8 cellular contexts compared by ENCODE assay signal in the genomic region with DNA sequence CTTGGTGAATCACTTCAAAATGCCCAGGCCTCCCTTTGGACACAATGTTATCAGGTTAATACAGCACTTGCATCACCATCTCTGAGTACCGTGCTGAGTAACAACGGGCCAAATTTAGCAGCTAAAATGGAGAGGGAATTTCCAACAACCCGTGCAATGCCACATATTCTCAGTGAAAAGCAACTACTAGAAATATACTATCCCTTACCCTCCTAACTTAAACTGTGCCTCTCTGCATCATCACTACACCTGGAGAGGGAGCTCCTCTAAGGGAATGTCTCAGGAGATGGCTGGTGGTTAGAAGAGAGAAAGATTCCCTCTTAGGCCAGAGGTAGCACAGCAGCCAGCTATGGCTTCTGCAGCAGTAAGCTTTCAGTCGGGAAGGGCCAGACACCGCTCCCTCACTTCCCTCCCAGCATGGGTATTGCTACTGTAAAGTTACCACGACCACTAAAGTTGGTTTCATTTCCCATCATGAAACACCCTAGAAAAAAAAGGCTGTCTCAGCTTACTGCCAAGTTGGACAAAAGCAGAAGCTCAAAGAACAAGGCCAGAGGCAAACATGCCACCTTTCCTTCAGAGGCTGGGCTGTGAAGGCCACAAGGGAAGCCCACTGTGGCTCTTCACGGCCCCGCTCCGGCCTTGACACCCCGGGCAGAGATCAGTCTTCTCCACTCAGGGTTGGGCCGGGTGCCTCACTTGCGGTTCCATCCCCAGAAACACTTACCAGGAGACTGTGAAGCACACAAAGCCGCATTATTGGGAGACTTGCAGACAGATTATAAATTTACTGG. TPM values are rescaled to one million over a fixed set of nuclear protein-coding genes. Genes with fewer than 3 reads are reported as not detected.
DNase-seq lines count a peak whose midpoint lies in the region; ATAC-seq and TF ChIP-seq lines count a peak whose summit lies in the region.

No MANE protein-coding gene starts in this region.

- H3K4me3 ChIP-seq in duodenal mucosa (ENCODE audit: low read depth in 1 of 2, low read length in 2 of 2) = peak overlapping the region; percentile 52 to 81
- H3K4me3 ChIP-seq in mucosa of stomach (ENCODE audit: low read length) = no peak overlapping the region
- H3K4me3 ChIP-seq in thymus (ENCODE audit: low read length) = peak overlapping the region; percentile 96

- H3K36me3 Mint-ChIP-seq in WTC11 = no peaks in the 10 kb centered on the region

- H3K4me1 Mint-ChIP-seq in WTC11 = peaks cover 85% of the 10 kb centered on the region

- no peak overlapping the region for H3K4me3 Mint-ChIP-seq in WTC11

- DNase-seq in AML-193 (lab: John Stamatoyannopoulos, UW) (peak; percentile 49 to 60), WTC11 (ENCODE audit: low spot score) (no peak), NCI-H510A treated with DMSO at 0.1 percent for 48 hours (lab: John Stamatoyannopoulos, UW) (no peak)

- H3K27me3 ChIP-seq in duodenal mucosa (ENCODE audit: control insufficient read depth in 1 of 2, insufficient read depth in 2 of 2, low read length in 2 of 2) = no peaks in the 10 kb centered on the region
- H3K27me3 ChIP-seq in mucosa of stomach (ENCODE audit: control insufficient read depth, insufficient read depth, low read length) = no peaks in the 10 kb centered on the region
- H3K27me3 ChIP-seq in thymus (ENCODE audit: control insufficient read depth, insufficient read depth) = no peaks in the 10 kb centered on the region

- no peak for TF ChIP-seq CTCF in WTC11 (IDR thresholded peaks at IDR 0.05)

- H3K27me3 Mint-ChIP-seq in WTC11 (ENCODE audit: low read depth) = no peaks in the 10 kb centered on the region

- peak; percentile 36 for ATAC-seq in GM19372 (IDR thresholded peaks at IDR 0.05; ENCODE audit: low read depth, unreplicated experiment)
- peak; percentile 38 for ATAC-seq in HG03439 (IDR thresholded peaks at IDR 0.05; ENCODE audit: unreplicated experiment)
- peak; percentile 3 for ATAC-seq in WTC11

- POLR2A ChIA-PET in WTC11 (lab: Charles Lee) = interaction anchor here (0.7 kb wide), 1 partner anchor 283 kb away, joined by 6 read pairs; no protein-coding TSS in a partner anchor

- WGBS in thymus = 38% methylated on average over 13 of the region's 13 CpGs

- H3K4me1 ChIP-seq in duodenal mucosa (ENCODE audit: control insufficient read depth in 1 of 2, insufficient read depth in 2 of 2, low read length in 2 of 2) (peaks cover 54 to 62% of the 10 kb centered on the region in 2 donors), mucosa of stomach (ENCODE audit: control insufficient read depth, insufficient read depth, low read length) (peaks cover 38% of the 10 kb centered on the region), thymus (ENCODE audit: control insufficient read depth, insufficient read depth, low read length) (peaks cover 33% of the 10 kb centered on the region)

- H3K27ac ChIP-seq in duodenal mucosa (ENCODE audit: low read depth, low read length) (peak overlapping the region; percentile 58), thymus (ENCODE audit: low read depth) (peak overlapping the region; percentile 6)

- CTCF ChIA-PET in WTC11 (lab: Charles Lee) = interaction anchor here (0.5 to 1.1 kb wide), 8 partner anchors 9 to 399 kb away, joined by 3 to 6 read pairs (median 4); no protein-coding TSS in a partner anchor

- no peak overlapping the region; the same call in 1 of the 2 replicates for H3K27ac Mint-ChIP-seq in WTC11

- H3K36me3 ChIP-seq in duodenal mucosa (ENCODE audit: control insufficient read depth in 1 of 2, insufficient read depth in 2 of 2, low read length in 2 of 2) (no peaks in the 10 kb centered on the region), mucosa of stomach (ENCODE audit: control insufficient read depth, insufficient read depth, low read length) (no peaks in the 10 kb centered on the region), thymus (ENCODE audit: control insufficient read depth, insufficient read depth) (no peaks in the 10 kb centered on the region)

- H3K9me3 ChIP-seq in duodenal mucosa (ENCODE audit: control insufficient read depth in 1 of 2, low read length in 2 of 2) (no peaks in the 10 kb centered on the region), mucosa of stomach (ENCODE audit: control insufficient read depth, low read length) (no peaks in the 10 kb centered on the region), thymus (ENCODE audit: control insufficient read depth) (no peaks in the 10 kb centered on the region)

- no peaks in the 10 kb centered on the region for H3K9me3 Mint-ChIP-seq in WTC11

- H3K9ac ChIP-seq in duodenal mucosa (ENCODE audit: low read depth in 1 of 2, low read length in 2 of 2) (peak overlapping the region; percentile 44), mucosa of stomach (ENCODE audit: low read length) (peak overlapping the region; percentile 81)

TF ChIP-seq in WTC11, 78 proteins besides CTCF, POLR2A, EP300 and RAD21 (continues in another document):
- no peak for TF ChIP-seq NR1H2 (CRISPR knock-in tag; IDR thresholded peaks at IDR 0.05)
- no peak for TF ChIP-seq ZNF138 (CRISPR knock-in tag; conservative IDR thresholded peaks at IDR 0.05)
- no peak for TF ChIP-seq CREM (CRISPR knock-in tag; IDR thresholded peaks at IDR 0.05)
- TF ChIP-seq, protein P1, sequence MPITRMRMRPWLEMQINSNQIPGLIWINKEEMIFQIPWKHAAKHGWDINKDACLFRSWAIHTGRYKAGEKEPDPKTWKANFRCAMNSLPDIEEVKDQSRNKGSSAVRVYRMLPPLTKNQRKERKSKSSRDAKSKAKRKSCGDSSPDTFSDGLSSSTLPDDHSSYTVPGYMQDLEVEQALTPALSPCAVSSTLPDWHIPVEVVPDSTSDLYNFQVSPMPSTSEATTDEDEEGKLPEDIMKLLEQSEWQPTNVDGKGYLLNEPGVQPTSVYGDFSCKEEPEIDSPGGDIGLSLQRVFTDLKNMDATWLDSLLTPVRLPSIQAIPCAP (CRISPR knock-in tag; IDR thresholded peaks at IDR 0.05) = no peak
- no peak for TF ChIP-seq ZNF232 (CRISPR knock-in tag; IDR thresholded peaks at IDR 0.05)
- TF ChIP-seq, protein P2, sequence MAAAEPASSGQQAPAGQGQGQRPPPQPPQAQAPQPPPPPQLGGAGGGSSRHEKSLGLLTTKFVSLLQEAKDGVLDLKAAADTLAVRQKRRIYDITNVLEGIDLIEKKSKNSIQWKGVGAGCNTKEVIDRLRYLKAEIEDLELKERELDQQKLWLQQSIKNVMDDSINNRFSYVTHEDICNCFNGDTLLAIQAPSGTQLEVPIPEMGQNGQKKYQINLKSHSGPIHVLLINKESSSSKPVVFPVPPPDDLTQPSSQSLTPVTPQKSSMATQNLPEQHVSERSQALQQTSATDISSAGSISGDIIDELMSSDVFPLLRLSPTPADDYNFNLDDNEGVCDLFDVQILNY (CRISPR knock-in tag; IDR thresholded peaks at IDR 0.05) = no peak
- TF ChIP-seq, protein P3, sequence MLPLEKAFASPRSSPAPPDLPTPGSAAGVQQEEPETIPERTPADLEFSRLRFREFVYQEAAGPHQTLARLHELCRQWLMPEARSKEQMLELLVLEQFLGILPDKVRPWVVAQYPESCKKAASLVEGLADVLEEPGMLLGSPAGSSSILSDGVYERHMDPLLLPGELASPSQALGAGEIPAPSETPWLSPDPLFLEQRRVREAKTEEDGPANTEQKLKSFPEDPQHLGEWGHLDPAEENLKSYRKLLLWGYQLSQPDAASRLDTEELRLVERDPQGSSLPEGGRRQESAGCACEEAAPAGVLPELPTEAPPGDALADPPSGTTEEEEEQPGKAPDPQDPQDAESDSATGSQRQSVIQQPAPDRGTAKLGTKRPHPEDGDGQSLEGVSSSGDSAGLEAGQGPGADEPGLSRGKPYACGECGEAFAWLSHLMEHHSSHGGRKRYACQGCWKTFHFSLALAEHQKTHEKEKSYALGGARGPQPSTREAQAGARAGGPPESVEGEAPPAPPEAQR (CRISPR knock-in tag; IDR thresholded peaks at IDR 0.05) = no peak
- TF ChIP-seq, protein P4, sequence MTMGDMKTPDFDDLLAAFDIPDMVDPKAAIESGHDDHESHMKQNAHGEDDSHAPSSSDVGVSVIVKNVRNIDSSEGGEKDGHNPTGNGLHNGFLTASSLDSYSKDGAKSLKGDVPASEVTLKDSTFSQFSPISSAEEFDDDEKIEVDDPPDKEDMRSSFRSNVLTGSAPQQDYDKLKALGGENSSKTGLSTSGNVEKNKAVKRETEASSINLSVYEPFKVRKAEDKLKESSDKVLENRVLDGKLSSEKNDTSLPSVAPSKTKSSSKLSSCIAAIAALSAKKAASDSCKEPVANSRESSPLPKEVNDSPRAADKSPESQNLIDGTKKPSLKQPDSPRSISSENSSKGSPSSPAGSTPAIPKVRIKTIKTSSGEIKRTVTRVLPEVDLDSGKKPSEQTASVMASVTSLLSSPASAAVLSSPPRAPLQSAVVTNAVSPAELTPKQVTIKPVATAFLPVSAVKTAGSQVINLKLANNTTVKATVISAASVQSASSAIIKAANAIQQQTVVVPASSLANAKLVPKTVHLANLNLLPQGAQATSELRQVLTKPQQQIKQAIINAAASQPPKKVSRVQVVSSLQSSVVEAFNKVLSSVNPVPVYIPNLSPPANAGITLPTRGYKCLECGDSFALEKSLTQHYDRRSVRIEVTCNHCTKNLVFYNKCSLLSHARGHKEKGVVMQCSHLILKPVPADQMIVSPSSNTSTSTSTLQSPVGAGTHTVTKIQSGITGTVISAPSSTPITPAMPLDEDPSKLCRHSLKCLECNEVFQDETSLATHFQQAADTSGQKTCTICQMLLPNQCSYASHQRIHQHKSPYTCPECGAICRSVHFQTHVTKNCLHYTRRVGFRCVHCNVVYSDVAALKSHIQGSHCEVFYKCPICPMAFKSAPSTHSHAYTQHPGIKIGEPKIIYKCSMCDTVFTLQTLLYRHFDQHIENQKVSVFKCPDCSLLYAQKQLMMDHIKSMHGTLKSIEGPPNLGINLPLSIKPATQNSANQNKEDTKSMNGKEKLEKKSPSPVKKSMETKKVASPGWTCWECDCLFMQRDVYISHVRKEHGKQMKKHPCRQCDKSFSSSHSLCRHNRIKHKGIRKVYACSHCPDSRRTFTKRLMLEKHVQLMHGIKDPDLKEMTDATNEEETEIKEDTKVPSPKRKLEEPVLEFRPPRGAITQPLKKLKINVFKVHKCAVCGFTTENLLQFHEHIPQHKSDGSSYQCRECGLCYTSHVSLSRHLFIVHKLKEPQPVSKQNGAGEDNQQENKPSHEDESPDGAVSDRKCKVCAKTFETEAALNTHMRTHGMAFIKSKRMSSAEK (CRISPR knock-in tag; IDR thresholded peaks at IDR 0.05; ENCODE audit: borderline replicate concordance) = no peak
- TF ChIP-seq FOXK1 (CRISPR knock-in tag; IDR thresholded peaks at IDR 0.05) = no peak
- TF ChIP-seq MXD4 (CRISPR knock-in tag; IDR thresholded peaks at IDR 0.05; ENCODE audit: borderline replicate concordance) = no peak
- TF ChIP-seq EMX1 (CRISPR knock-in tag; IDR thresholded peaks at IDR 0.05) = no peak
- TF ChIP-seq ZNF416 (CRISPR knock-in tag; IDR thresholded peaks at IDR 0.05) = no peak
- no peak for TF ChIP-seq OVOL2 (CRISPR knock-in tag; IDR thresholded peaks at IDR 0.05; ENCODE audit: borderline replicate concordance)

RNA-seq across cellular contexts. Expression of a gene that starts 3.9 kb away (rescaled TPM):
- 5.1 to 8.1 TPM (median 5.2 TPM) in 3 replicates for total RNA-seq in WTC11 (2021)
- 7.9 TPM for polyA plus RNA-seq in thymus

RNA-seq across cellular contexts. Expression of a gene that starts 50.6 kb away (rescaled TPM):
- total RNA-seq in WTC11 (2021) = 15.0 to 16.3 TPM (median 15.3 TPM) in 3 replicates
- polyA plus RNA-seq in thymus = 63.6 TPM

RNA-seq across cellular contexts. Expression of a gene that starts 50.7 kb away (rescaled TPM):
- 5.0 to 6.1 TPM (median 5.7 TPM) in 3 replicates for total RNA-seq in WTC11 (2021)
- polyA plus RNA-seq in thymus = 12.7 TPM

Comparison
In these comparisons a context has a peak if more than half of its experiments do, and no peak if none do; other contexts are left out.
1. DNase-seq: peak in AML-193 (2 of 2); none in WTC11 (single experiment) and NCI-H510A treated with DMSO at 0.1 percent for 48 hours (single experiment).
2. Peak in every context shown above with its lines, with median percentiles within 50 percentile points of each other: ATAC-seq.